ENCODE assay signal across 37 cellular contexts in genomic region chr5:130021000-130021399, GRCh38.
"Had no signal": no experiment of that assay in that cellular context is flagged by ENCODE, and none has a peak within 500 bp of the region (broad histone marks: within the 10 kb centered on the region; RNA-seq: fewer than 3 reads in every experiment).

No MANE protein-coding gene starts in this region.

- H3K4me1 Mint-ChIP-seq: activated CD4-positive, alpha-beta T cell treated with anti-CD3 and anti-CD28 coated beads for 36 hours; activated CD4-positive, alpha-beta T cell treated with anti-CD3 and anti-CD28 coated beads, Interleukin-2, amount 10 ng/mL, durations not matched to agents 7 days and 5 days; activated naive CD8-positive, alpha-beta T cell treated with anti-CD3 and anti-CD28 coated beads for 36 hours; activated T-helper 17 cell treated with anti-CD3 and anti-CD28 coated beads, Interleukin-2, amount 50 U/mL, for 72 hours had no signal

- H3K27ac ChIP-seq: adrenal gland, body of pancreas, brain microvascular endothelial cell, breast epithelium, VCaP had no signal

- H3K36me3 ChIP-seq: adrenal gland, brain microvascular endothelial cell, breast epithelium had no signal

- H3K27ac Mint-ChIP-seq: activated CD4-positive, alpha-beta memory T cell treated with anti-CD3 and anti-CD28 coated beads for 36 hours; activated CD4-positive, alpha-beta T cell treated with anti-CD3 and anti-CD28 coated beads for 36 hours; activated CD4-positive, alpha-beta T cell treated with anti-CD3 and anti-CD28 coated beads, Interleukin-2, amount 10 ng/mL, durations not matched to agents 7 days and 5 days; activated CD8-positive, alpha-beta T cell treated with anti-CD3 and anti-CD28 coated beads for 36 hours; activated naive CD4-positive, alpha-beta T cell treated with anti-CD3 and anti-CD28 coated beads for 36 hours; activated naive CD4-positive, alpha-beta T cell treated with anti-CD3 and anti-CD28 coated beads, Interleukin-2, amount 50 U/mL, for 72 hours; activated naive CD8-positive, alpha-beta T cell treated with anti-CD3 and anti-CD28 coated beads for 36 hours; activated T-cell treated with anti-CD3 and anti-CD28 coated beads, Interleukin-2, amount 50 U/mL, for 72 hours; activated T-helper 1 cell treated with anti-CD3 and anti-CD28 coated beads, Interleukin-12 subunit alpha, Interleukin-12 subunit beta, Interleukin-2, Interleukin-4 antibody, amounts not matched to agents 30 ng/mL and 10 ng/mL and 1 ng/mL, durations not matched to agents 14 hours and 24 hours and 36 hours; activated T-helper 17 cell treated with anti-CD3 and anti-CD28 coated beads, Interleukin-2, amount 50 U/mL, for 72 hours; T-helper 1 cell treated with Interleukin-12 subunit alpha and Interleukin-12 subunit beta and Interleukin-4 antibody, amounts not matched to agents 30 μg/mL and 1 μg/mL, for 36 hours; T-helper 2 cell treated with Interferon-gamma antibody and Interleukin-4, amounts not matched to agents 5 μg/mL and 100 μg/mL, for 36 hours had no signal

- H3K9me3 Mint-ChIP-seq: activated CD4-positive, alpha-beta memory T cell treated with anti-CD3 and anti-CD28 coated beads for 36 hours; activated CD4-positive, alpha-beta T cell treated with anti-CD3 and anti-CD28 coated beads, Interleukin-2, amount 10 ng/mL, durations not matched to agents 7 days and 5 days; activated CD8-positive, alpha-beta T cell treated with anti-CD3 and anti-CD28 coated beads for 36 hours; activated naive CD4-positive, alpha-beta T cell treated with anti-CD3 and anti-CD28 coated beads, Interleukin-2, amount 50 U/mL, for 72 hours; activated naive CD8-positive, alpha-beta T cell treated with anti-CD3 and anti-CD28 coated beads for 36 hours; activated T-cell treated with anti-CD3 and anti-CD28 coated beads, Interleukin-2, amount 50 U/mL, for 4 hours; activated T-helper 1 cell treated with anti-CD3 and anti-CD28 coated beads, Interleukin-12 subunit alpha, Interleukin-12 subunit beta, Interleukin-2, Interleukin-4 antibody, amounts not matched to agents 30 ng/mL and 10 ng/mL and 1 ng/mL, durations not matched to agents 14 hours and 24 hours and 36 hours; T-helper 2 cell treated with Interferon-gamma antibody and Interleukin-4, amounts not matched to agents 5 μg/mL and 100 μg/mL, for 36 hours had no signal

- FAIRE-seq: astrocyte, TTC549 had no signal

- DNase-seq: activated CD4-positive, alpha-beta memory T cell treated with anti-CD3 and anti-CD28 coated beads for 36 hours; activated CD4-positive, alpha-beta T cell treated with anti-CD3 and anti-CD28 coated beads for 1 hour; activated CD4-positive, alpha-beta T cell treated with anti-CD3 and anti-CD28 coated beads for 36 hours; activated CD4-positive, alpha-beta T cell treated with anti-CD3 and anti-CD28 coated beads for 48 hours; activated CD4-positive, alpha-beta T cell treated with anti-CD3 and anti-CD28 coated beads, Interleukin-2, amount 10 ng/mL, durations not matched to agents 7 days and 5 days; activated CD4-positive, CD25-positive, alpha-beta regulatory T cell; activated CD8-positive, alpha-beta memory T cell treated with anti-CD3 and anti-CD28 coated beads, Interleukin-2, amount 50 U/mL, for 4 hours; activated CD8-positive, alpha-beta T cell treated with anti-CD3 and anti-CD28 coated beads for 36 hours; activated effector memory CD4-positive, alpha-beta T cell treated with anti-CD3 and anti-CD28 coated beads, Interleukin-2, amount 50 U/mL, for 16 hours; activated gamma-delta T cell treated with Interleukin-2 at 50 U/mL for 16 hours; activated naive CD4-positive, alpha-beta T cell; activated naive CD4-positive, alpha-beta T cell treated with anti-CD3 and anti-CD28 coated beads for 36 hours; activated naive CD4-positive, alpha-beta T cell treated with anti-CD3 and anti-CD28 coated beads, Interleukin-2, amount 50 U/mL, for 16 hours; activated naive CD8-positive, alpha-beta T cell treated with anti-CD3 and anti-CD28 coated beads for 36 hours; activated T-cell treated with anti-CD3 and anti-CD28 coated beads for 4 hours; activated T-cell treated with anti-CD3 and anti-CD28 coated beads, Interleukin-2, amount 50 U/mL, for 1 hour; activated T-cell treated with anti-CD3 and anti-CD28 coated beads, Interleukin-2, amount 50 U/mL, for 4 hours; activated T-cell treated with anti-CD3 and anti-CD28 coated beads, Interleukin-2, amount 50 U/mL, for 72 hours; adrenal gland; amniotic stem cell; aorta; body of pancreas; brain microvascular endothelial cell; central memory CD4-positive, alpha-beta T cell; T-helper 1 cell; T-helper 2 cell; T-helper 9 cell had no signal

- H3K4me3 ChIP-seq: adrenal gland, body of pancreas, breast epithelium had no signal

- H3K27me3 Mint-ChIP-seq: activated CD4-positive, alpha-beta memory T cell treated with anti-CD3 and anti-CD28 coated beads for 36 hours; activated CD4-positive, alpha-beta T cell treated with anti-CD3 and anti-CD28 coated beads, Interleukin-2, amount 10 ng/mL, durations not matched to agents 7 days and 5 days; activated CD8-positive, alpha-beta T cell treated with anti-CD3 and anti-CD28 coated beads for 36 hours; activated naive CD8-positive, alpha-beta T cell treated with anti-CD3 and anti-CD28 coated beads for 36 hours had no signal

- H3K4me3 Mint-ChIP-seq: activated CD4-positive, alpha-beta memory T cell treated with anti-CD3 and anti-CD28 coated beads for 36 hours; activated CD4-positive, alpha-beta T cell treated with anti-CD3 and anti-CD28 coated beads for 36 hours; activated CD4-positive, alpha-beta T cell treated with anti-CD3 and anti-CD28 coated beads, Interleukin-2, amount 10 ng/mL, durations not matched to agents 7 days and 5 days; activated CD8-positive, alpha-beta T cell treated with anti-CD3 and anti-CD28 coated beads for 36 hours; activated naive CD4-positive, alpha-beta T cell treated with anti-CD3 and anti-CD28 coated beads for 36 hours; activated naive CD8-positive, alpha-beta T cell treated with anti-CD3 and anti-CD28 coated beads for 36 hours; activated T-cell treated with anti-CD3 and anti-CD28 coated beads, Interleukin-2, amount 50 U/mL, for 4 hours; activated T-cell treated with anti-CD3 and anti-CD28 coated beads, Interleukin-2, amount 50 U/mL, for 72 hours; activated T-helper 1 cell treated with anti-CD3 and anti-CD28 coated beads, Interleukin-12 subunit alpha, Interleukin-12 subunit beta, Interleukin-2, Interleukin-4 antibody, amounts not matched to agents 30 ng/mL and 10 ng/mL and 1 ng/mL, durations not matched to agents 14 hours and 24 hours and 36 hours; activated T-helper 17 cell treated with anti-CD3 and anti-CD28 coated beads, Interleukin-2, amount 50 U/mL, for 72 hours; T-helper 1 cell treated with Interleukin-12 subunit alpha and Interleukin-12 subunit beta and Interleukin-4 antibody, amounts not matched to agents 30 μg/mL and 1 μg/mL, for 36 hours; T-helper 2 cell treated with Interferon-gamma antibody and Interleukin-4, amounts not matched to agents 5 μg/mL and 100 μg/mL, for 36 hours had no signal

- H3K36me3 Mint-ChIP-seq: activated CD4-positive, alpha-beta memory T cell treated with anti-CD3 and anti-CD28 coated beads for 36 hours; activated naive CD4-positive, alpha-beta T cell treated with anti-CD3 and anti-CD28 coated beads, Interleukin-2, amount 50 U/mL, for 72 hours; activated naive CD8-positive, alpha-beta T cell treated with anti-CD3 and anti-CD28 coated beads for 36 hours had no signal

- H3K27me3 ChIP-seq: adrenal gland, body of pancreas, brain microvascular endothelial cell, breast epithelium had no signal

- ATAC-seq: activated CD4-positive, alpha-beta T cell treated with anti-CD3 and anti-CD28 coated beads for 36 hours; activated CD4-positive, CD25-positive, alpha-beta regulatory T cell treated with anti-CD3 and anti-CD28 coated beads, Interleukin-2, amount 50 U/mL, for 24 hours; activated CD8-positive, alpha-beta T cell treated with anti-CD3 and anti-CD28 coated beads for 36 hours; activated naive CD4-positive, alpha-beta T cell treated with anti-CD3 and anti-CD28 coated beads, Interleukin-2, amount 50 U/mL, for 72 hours; activated T-cell treated with anti-CD3 and anti-CD28 coated beads, Interleukin-2, amount 50 U/mL, for 4 hours; activated T-cell treated with anti-CD3 and anti-CD28 coated beads, Interleukin-2, amount 50 U/mL, for 72 hours; activated T-helper 17 cell treated with anti-CD3 and anti-CD28 coated beads, Interleukin-2, amount 50 U/mL, for 72 hours; body of pancreas had no signal

- H3K9me3 ChIP-seq: adrenal gland, body of pancreas, breast epithelium had no signal

- H3K4me1 ChIP-seq: adrenal gland, body of pancreas, breast epithelium had no signal
